In the genomic region with DNA sequence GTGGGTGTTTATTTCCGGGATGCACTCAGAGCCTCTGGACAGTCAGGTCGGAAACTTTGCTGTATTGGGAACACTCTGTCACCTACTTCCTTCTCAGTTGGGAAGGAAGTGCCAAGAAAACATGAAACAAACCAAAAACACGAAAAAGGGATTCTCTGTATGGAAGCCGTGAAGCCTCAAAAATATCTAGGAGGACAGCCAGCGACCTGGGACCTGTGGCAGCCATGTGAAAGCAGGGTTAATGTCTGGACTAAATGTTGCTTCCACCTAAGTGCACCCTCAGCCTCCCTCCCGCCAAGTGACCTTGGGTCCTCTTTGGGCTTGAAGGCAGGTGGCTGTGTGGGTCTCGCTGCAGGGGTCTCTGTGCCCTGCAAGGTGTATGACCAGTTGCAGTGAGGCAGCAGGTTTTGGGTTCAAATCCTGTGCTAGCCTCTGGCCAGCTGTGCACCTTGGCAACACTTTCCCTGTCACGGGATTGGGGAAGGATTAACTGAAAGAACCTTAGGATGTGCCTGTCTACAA, we compare ENCODE assay signal across 8 cellular contexts. TPM values are rescaled to one million over a fixed set of nuclear protein-coding genes. Genes with fewer than 3 reads are reported as not detected.
DNase-seq lines count a peak whose midpoint lies in the region; ATAC-seq and TF ChIP-seq lines count a peak whose summit lies in the region.

No MANE protein-coding gene starts in this region.

- H3K4me1 ChIP-seq in adrenal gland (replicated peaks in 1 of 2) (peaks cover 9 to 23% of the 10 kb centered on the region in 2 donors), suprapubic skin (peaks cover 29% of the 10 kb centered on the region)

- peak overlapping the region; percentile 90 for H3K27ac Mint-ChIP-seq in activated T-cell treated with anti-CD3 and anti-CD28 coated beads, Interleukin-2, amount 50 U/mL, for 72 hours

- peak overlapping the region; percentile 74 to 95 (median 87) for H3K27ac ChIP-seq in adrenal gland
- H3K27ac ChIP-seq in suprapubic skin = peak overlapping the region; percentile 98

- no peaks in the 10 kb centered on the region for H3K36me3 ChIP-seq in adrenal gland (replicated peaks in 1 of 2)
- no peaks in the 10 kb centered on the region for H3K36me3 ChIP-seq in kidney epithelial cell (ENCODE audit: control insufficient read depth, insufficient read depth, low read length)
- no peaks in the 10 kb centered on the region for H3K36me3 ChIP-seq in suprapubic skin

- ATAC-seq in activated T-cell treated with anti-CD3 and anti-CD28 coated beads, Interleukin-2, amount 50 U/mL, for 72 hours (replicated peaks in 1 of 2) = no peak
- ATAC-seq in GM21381 (IDR thresholded peaks at IDR 0.05; ENCODE audit: unreplicated experiment) (no peak), GM18520 (IDR thresholded peaks at IDR 0.05; ENCODE audit: unreplicated experiment) (no peak), GM18909 (IDR thresholded peaks at IDR 0.05; ENCODE audit: poor library complexity, unreplicated experiment) (no peak)

- H3K4me3 ChIP-seq in adrenal gland (peak overlapping the region; percentile 29 to 94 (median 88)), kidney epithelial cell (ENCODE audit: low read depth, low read length) (peak overlapping the region; percentile 76), suprapubic skin (peak overlapping the region; percentile 98)

- WGBS in adrenal gland, 4 donors = 9 to 18% (median 12%) methylated on average over 7 to 8 of the region's 8 CpGs
- 17% methylated on average over 8 of the region's 8 CpGs for WGBS in suprapubic skin

- intact Hi-C loops in adrenal gland (cut with DNase I) = no loop called here

- no peak for TF ChIP-seq CTCF in adrenal gland (IDR thresholded peaks at IDR 0.05)
- TF ChIP-seq CTCF in kidney epithelial cell (IDR thresholded peaks at IDR 0.05; ENCODE audit: insufficient read depth, low read length, poor library complexity, severe bottlenecking) = no peak
- no peak for TF ChIP-seq CTCF in suprapubic skin (IDR thresholded peaks at IDR 0.05)

- TF ChIP-seq POLR2A in adrenal gland (IDR thresholded peaks at IDR 0.05) (no peak), suprapubic skin (IDR thresholded peaks at IDR 0.05) (no peak)

- H3K9me3 Mint-ChIP-seq in activated T-cell treated with anti-CD3 and anti-CD28 coated beads, Interleukin-2, amount 50 U/mL, for 72 hours = no peaks in the 10 kb centered on the region

- H3K27me3 Mint-ChIP-seq in activated T-cell treated with anti-CD3 and anti-CD28 coated beads, Interleukin-2, amount 50 U/mL, for 72 hours (ENCODE audit: low read depth) = no peaks in the 10 kb centered on the region

- H3K36me3 Mint-ChIP-seq in activated T-cell treated with anti-CD3 and anti-CD28 coated beads, Interleukin-2, amount 50 U/mL, for 72 hours (ENCODE audit: insufficient read depth in 2 of 2) = peaks cover 0 to 1% of the 10 kb centered on the region in 2 donors

- no peaks in the 10 kb centered on the region for H3K9me3 ChIP-seq in adrenal gland (replicated peaks in 1 of 3)
- H3K9me3 ChIP-seq in suprapubic skin = no peaks in the 10 kb centered on the region

- H3K4me3 Mint-ChIP-seq in activated T-cell treated with anti-CD3 and anti-CD28 coated beads, Interleukin-2, amount 50 U/mL, for 72 hours = peak overlapping the region; percentile 90 to 95

- no peaks in the 10 kb centered on the region for H3K27me3 ChIP-seq in adrenal gland
- no peaks in the 10 kb centered on the region for H3K27me3 ChIP-seq in kidney epithelial cell (ENCODE audit: control insufficient read depth, insufficient read depth, low read length)
- no peaks in the 10 kb centered on the region for H3K27me3 ChIP-seq in suprapubic skin

- H3K4me1 Mint-ChIP-seq in activated T-cell treated with anti-CD3 and anti-CD28 coated beads, Interleukin-2, amount 50 U/mL, for 72 hours (ENCODE audit: low read depth) = peaks cover 39% of the 10 kb centered on the region

- no peak for DNase-seq in activated T-cell treated with anti-CD3 and anti-CD28 coated beads, Interleukin-2, amount 50 U/mL, for 72 hours
- no peak for DNase-seq in activated T-cell treated with anti-CD3 and anti-CD28 coated beads, Interleukin-2, amount 50 U/mL, for 1 hour
- DNase-seq in adrenal gland (no peak), kidney epithelial cell (ENCODE audit: low read depth) (no peak), suprapubic skin (ENCODE audit: low spot score in 2 of 2) (no peak)

- TF ChIP-seq EP300 in suprapubic skin (IDR thresholded peaks at IDR 0.05) = no peak

RNA-seq across cellular contexts. Expression of a gene that starts 0.8 kb away (rescaled TPM):
- 10 to 100 TPM; 27.9 to 29.8 TPM for total RNA-seq in activated T-cell treated with anti-CD3 and anti-CD28 coated beads, Interleukin-2, amount 50 U/mL, for 72 hours
- 10 to 100 TPM; 28.1 to 46.7 (median 38.9) TPM for total RNA-seq in adrenal gland
- polyA plus RNA-seq in adrenal gland = 10 to 100 TPM in 2 of 3 donors, 1 to 10 TPM in 1; 10.0 to 28.4 (median 20.6) TPM
- total RNA-seq in kidney epithelial cell = 30.8 and 32.0 TPM in 2 replicates
- 10 to 100 TPM; 29.1 to 50.0 (median 39.1) TPM for total RNA-seq in suprapubic skin

RNA-seq across cellular contexts. Expression of a gene that starts 27.1 kb away (rescaled TPM):
- total RNA-seq in activated T-cell treated with anti-CD3 and anti-CD28 coated beads, Interleukin-2, amount 50 U/mL, for 72 hours = 10 to 100 TPM; 10.3 to 13.7 TPM
- 10 to 100 TPM; 21.2 to 50.3 (median 27.3) TPM for total RNA-seq in adrenal gland
- polyA plus RNA-seq in adrenal gland = 10 to 100 TPM in 2 of 3 donors, 1 to 10 TPM in 1; 9.6 to 10.5 (median 10.2) TPM
- 13.7 and 15.0 TPM in 2 replicates for total RNA-seq in kidney epithelial cell
- total RNA-seq in suprapubic skin = 10 to 100 TPM in 3 of 4 donors, 1 to 10 TPM in 1; 7.7 to 18.3 (median 14.3) TPM

RNA-seq across cellular contexts. Expression of a gene that starts 41.7 kb away (rescaled TPM):
- total RNA-seq in activated T-cell treated with anti-CD3 and anti-CD28 coated beads, Interleukin-2, amount 50 U/mL, for 72 hours = 10 to 100 TPM; 60.6 to 67.4 TPM
- total RNA-seq in adrenal gland = 10 to 100 TPM; 32.5 to 70.1 (median 47.5) TPM
- polyA plus RNA-seq in adrenal gland = 10 to 100 TPM; 34.3 to 58.0 (median 44.7) TPM
- 29.9 and 40.8 TPM in 2 replicates for total RNA-seq in kidney epithelial cell
- 10 to 100 TPM; 26.6 to 40.9 (median 27.4) TPM for total RNA-seq in suprapubic skin

RNA-seq across cellular contexts. Expression of a gene that starts 51.4 kb away (rescaled TPM):
- 100 to 1,000 TPM; 121 to 128 TPM for total RNA-seq in activated T-cell treated with anti-CD3 and anti-CD28 coated beads, Interleukin-2, amount 50 U/mL, for 72 hours
- total RNA-seq in adrenal gland = 10 to 100 TPM in 7 of 8 donors, 1 to 10 TPM in 1; 9.9 to 24.4 (median 14.7) TPM
- 10 to 100 TPM in 2 of 3 donors, 1 to 10 TPM in 1; 5.5 to 61.7 (median 35.8) TPM for polyA plus RNA-seq in adrenal gland
- 8.3 and 13.0 TPM in 2 replicates for total RNA-seq in kidney epithelial cell
- 10 to 100 TPM; 12.7 to 34.4 (median 23.3) TPM for total RNA-seq in suprapubic skin
